ENCODE assay signal across 16 cellular contexts in genomic region chr9:95947118-95947517, GRCh38.
DNase-seq lines count a peak whose midpoint lies in the region; ATAC-seq and TF ChIP-seq lines count a peak whose summit lies in the region.
"Had no signal": no experiment of that assay in that cellular context is flagged by ENCODE, and none has a peak within 500 bp of the region (broad histone marks: within the 10 kb centered on the region; RNA-seq: fewer than 3 reads in every experiment).

No MANE protein-coding gene starts in this region.

- H3K27me3 ChIP-seq in PC-3 (ENCODE audit: low read length), result no peaks in the 10 kb centered on the region

- ATAC-seq in left colon (peak; percentile 94), PC-3 (no peak), HG03175 (IDR thresholded peaks at IDR 0.05; ENCODE audit: unreplicated experiment) (no peak)
- ATAC-seq in stimulated activated naive CD8-positive, alpha-beta T cell treated with anti-CD3 and anti-CD28 coated beads, Interleukin-15, Interleukin-2, amounts not matched to agents 100 U/mL and 50 U/mL, for 24 hours, result no peak
- ATAC-seq: GM23338, HCT116 had no signal

- POLR2A ChIA-PET in PC-3 (lab: Charles Lee; ENCODE audit: unreplicated experiment), result no interaction called here

- H3K4me3 ChIP-seq in astrocyte of the cerebellum (ENCODE audit: low read depth, low read length), result no peak overlapping the region
- H3K4me3 ChIP-seq in PC-3 (ENCODE audit: low read length), result no peak overlapping the region
- H3K4me3 ChIP-seq: GM23338 had no signal

- CTCF ChIA-PET in PC-3 (lab: Charles Lee), result no interaction called here

- peaks cover 26% of the 10 kb centered on the region for H3K36me3 ChIP-seq in PC-3 (ENCODE audit: low read depth, low read length)

- no TSS peak for BruUV-seq in PC-3 (replicated peaks; lab: Mats Ljungman, UMichigan)

- no peaks in the 10 kb centered on the region for H3F3A ChIP-seq in PC-3 (ENCODE audit: low read length, unreplicated experiment)

- H3K4me2 ChIP-seq in PC-3 (ENCODE audit: low read length), result no peak overlapping the region
- H3K4me2 ChIP-seq: GM23338 had no signal

- no peaks in the 10 kb centered on the region for H4K20me1 ChIP-seq in PC-3 (ENCODE audit: low read length)

- no peak overlapping the region for H3K9ac ChIP-seq in PC-3 (ENCODE audit: low read length)

- peak; percentile 46 for DNase-seq in LoVo (ENCODE audit: low spot score)
- DNase-seq in astrocyte of the cerebellum (ENCODE audit: low read depth), result peak; percentile 20
- no peak for DNase-seq in left colon
- no peak for DNase-seq in stimulated activated naive CD8-positive, alpha-beta T cell treated with anti-CD3 and anti-CD28 coated beads, Interleukin-15, Interleukin-2, amounts not matched to agents 100 U/mL and 50 U/mL, for 24 hours
- no peak for DNase-seq in PC-3
- DNase-seq in ACHN, result no peak
- DNase-seq: AML-193, GDM1, KBM-7, NCI-H1417 treated with DMSO at 0.1 percent for 48 hours, NCI-H1930, NCI-H226, NCI-H524 treated with DMSO at 0.1 percent for 48 hours had no signal

- no peaks in the 10 kb centered on the region for H3K9me2 ChIP-seq in PC-3 (replicated peaks; ENCODE audit: low read length)

- no peaks in the 10 kb centered on the region for H3K79me2 ChIP-seq in PC-3 (ENCODE audit: low read length)

- no peak overlapping the region for H2AFZ ChIP-seq in PC-3 (ENCODE audit: low read length)
- H2AFZ ChIP-seq: GM23338 had no signal

- in situ Hi-C loops in astrocyte of the cerebellum (cut with HindIII; ENCODE audit: low sequenced_read_pairs), result no loop called here
- in situ Hi-C loops in ACHN (cut with HindIII; ENCODE audit: low pct_ligation_motif_present, low pct_unique_long_range_greater_than_20kb, low sequenced_read_pairs), result no loop called here

- no peak for TF ChIP-seq CTCF in astrocyte of the cerebellum (IDR thresholded peaks at IDR 0.05; ENCODE audit: low read depth, low read length, missing control alignments)
- TF ChIP-seq CTCF in PC-3 (conservative IDR thresholded peaks at IDR 0.05; ENCODE audit: low read depth, low read length), result no peak

- intact Hi-C loops in left colon (cut with DNase I, micrococcal nuclease), result no loop called here
- intact Hi-C loops in PC-3 (cut with micrococcal nuclease), result no loop called here

- H3K27ac ChIP-seq in PC-3 (ENCODE audit: low read length), result no peak overlapping the region

- no peaks in the 10 kb centered on the region for H3K9me3 ChIP-seq in PC-3 (ENCODE audit: low read length)

- H3K4me1 ChIP-seq in PC-3 (ENCODE audit: insufficient read depth, low read length), result no peaks in the 10 kb centered on the region

Comparison
In these comparisons a context has a peak if more than half of its experiments do, and no peak if none do; other contexts are left out.
1. DNase-seq: peak in LoVo (single experiment) and astrocyte of the cerebellum (single experiment); none in left colon (0 of 2), stimulated activated naive CD8-positive, alpha-beta T cell treated with anti-CD3 and anti-CD28 coated beads, Interleukin-15, Interleukin-2, amounts not matched to agents 100 U/mL and 50 U/mL, for 24 hours (single experiment), PC-3 (single experiment) and ACHN (single experiment).